In the genomic region with DNA sequence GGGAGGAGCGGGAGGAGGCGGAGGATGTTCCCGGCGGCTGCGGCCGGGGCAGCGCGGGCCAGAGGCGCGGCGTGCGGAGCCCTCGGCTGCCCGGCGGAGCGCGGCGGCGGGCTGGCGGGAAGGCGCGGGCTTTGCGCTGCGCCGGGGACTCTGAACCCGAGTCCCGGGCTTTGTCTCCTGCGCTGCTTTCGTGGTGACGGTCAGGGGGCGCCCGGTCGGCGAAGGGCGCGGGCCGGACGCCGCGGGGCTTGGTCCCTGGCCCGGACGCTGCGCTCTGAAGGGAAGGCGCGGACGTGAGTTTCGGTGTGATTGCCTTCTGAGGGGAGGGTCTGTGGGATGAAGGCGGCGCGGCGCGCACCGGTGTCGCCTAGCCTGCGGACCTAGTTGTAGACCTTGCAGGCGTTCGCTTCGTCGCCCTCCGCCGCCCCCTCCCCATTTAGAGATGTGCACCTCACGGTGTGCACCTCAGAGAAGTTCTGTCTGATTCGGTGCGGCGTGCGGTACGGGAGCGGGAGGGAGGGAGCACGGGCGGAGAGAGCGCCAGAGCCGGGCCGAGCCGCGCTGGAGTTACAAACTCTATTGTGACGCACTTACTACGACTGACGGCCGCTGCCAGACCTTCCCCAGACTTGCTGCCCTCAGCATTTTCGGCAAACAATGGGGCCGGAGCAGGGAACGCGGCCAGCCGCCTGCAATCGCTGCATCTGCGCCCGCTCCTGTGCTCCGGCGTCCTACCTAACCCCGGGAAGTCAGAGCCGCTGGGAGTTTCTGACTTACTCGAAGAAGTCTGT, we compare ENCODE assay signal across 3 cellular contexts.
TF ChIP-seq lines count a peak whose summit lies in the region.

No MANE protein-coding gene starts in this region.

TF ChIP-seq in A549, 52 proteins besides CTCF, POLR2A, EP300 and RAD21 (continued from another document):
- peak; percentile 55; the same call in 1 of the 2 replicates for TF ChIP-seq PHF8 (IDR thresholded peaks at IDR 0.05; ENCODE audit: borderline replicate concordance, low read depth)
- no peak for TF ChIP-seq HES2 (IDR thresholded peaks at IDR 0.05)
- peak; percentile 99 for TF ChIP-seq MAFK (IDR thresholded peaks at IDR 0.05; ENCODE audit: partially characterized antibody)
- 0 out of 2 replicates have a peak, but pooled peaks have one; percentile 39 for TF ChIP-seq RFX5 (IDR thresholded peaks at IDR 0.05)
- no peak for TF ChIP-seq ATOH8 (CRISPR knock-in tag; IDR thresholded peaks at IDR 0.05; ENCODE audit: low read depth)

TF ChIP-seq in WTC11, 78 proteins besides CTCF, POLR2A, EP300 and RAD21 (continued from another document and continues in another):
- TF ChIP-seq MAX (CRISPR knock-in tag; IDR thresholded peaks at IDR 0.05) (peak; percentile 60; the same call in 1 of the 2 replicates), JUN (CRISPR knock-in tag; IDR thresholded peaks at IDR 0.05) (no peak), ZBTB43 (CRISPR knock-in tag; IDR thresholded peaks at IDR 0.05) (peak; percentile 41; the same call in 1 of the 2 replicates), SMAD4 (CRISPR knock-in tag; IDR thresholded peaks at IDR 0.05) (no peak), ZNF423 (CRISPR knock-in tag; IDR thresholded peaks at IDR 0.05) (no peak), TCF7 (CRISPR knock-in tag; IDR thresholded peaks at IDR 0.05; ENCODE audit: low read depth) (peak; percentile 79; the same call in 1 of the 2 replicates), RELA (CRISPR knock-in tag; IDR thresholded peaks at IDR 0.05; ENCODE audit: borderline replicate concordance) (no peak), TP53 (CRISPR knock-in tag; IDR thresholded peaks at IDR 0.05) (no peak), GTF2I (CRISPR knock-in tag; conservative IDR thresholded peaks at IDR 0.05) (0 out of 2 replicates have a peak, but pooled peaks have one; percentile 6), FOXK1 (CRISPR knock-in tag; IDR thresholded peaks at IDR 0.05) (0 out of 2 replicates have a peak, but pooled peaks have one; percentile 40), NFE2L1 (CRISPR knock-in tag; IDR thresholded peaks at IDR 0.05) (peak; percentile 34; the same call in 1 of the 2 replicates), ZBTB21 (CRISPR knock-in tag; IDR thresholded peaks at IDR 0.05; ENCODE audit: borderline replicate concordance) (no peak), ZNF263 (CRISPR knock-in tag; IDR thresholded peaks at IDR 0.05; ENCODE audit: low read depth) (no peak), JAZF1 (CRISPR knock-in tag; IDR thresholded peaks at IDR 0.05) (no peak), KAT7 (CRISPR knock-in tag; IDR thresholded peaks at IDR 0.05; ENCODE audit: borderline replicate concordance) (peak; percentile 66; the same call in 1 of the 2 replicates), FOXP1 (CRISPR knock-in tag; IDR thresholded peaks at IDR 0.05; ENCODE audit: borderline replicate concordance) (peak; percentile 18; the same call in 1 of the 2 replicates)
- TF ChIP-seq, protein P1, sequence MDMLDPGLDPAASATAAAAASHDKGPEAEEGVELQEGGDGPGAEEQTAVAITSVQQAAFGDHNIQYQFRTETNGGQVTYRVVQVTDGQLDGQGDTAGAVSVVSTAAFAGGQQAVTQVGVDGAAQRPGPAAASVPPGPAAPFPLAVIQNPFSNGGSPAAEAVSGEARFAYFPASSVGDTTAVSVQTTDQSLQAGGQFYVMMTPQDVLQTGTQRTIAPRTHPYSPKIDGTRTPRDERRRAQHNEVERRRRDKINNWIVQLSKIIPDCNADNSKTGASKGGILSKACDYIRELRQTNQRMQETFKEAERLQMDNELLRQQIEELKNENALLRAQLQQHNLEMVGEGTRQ (CRISPR knock-in tag; IDR thresholded peaks at IDR 0.05), result 0 out of 2 replicates have a peak, but pooled peaks have one; percentile 13
- TF ChIP-seq, protein P2, sequence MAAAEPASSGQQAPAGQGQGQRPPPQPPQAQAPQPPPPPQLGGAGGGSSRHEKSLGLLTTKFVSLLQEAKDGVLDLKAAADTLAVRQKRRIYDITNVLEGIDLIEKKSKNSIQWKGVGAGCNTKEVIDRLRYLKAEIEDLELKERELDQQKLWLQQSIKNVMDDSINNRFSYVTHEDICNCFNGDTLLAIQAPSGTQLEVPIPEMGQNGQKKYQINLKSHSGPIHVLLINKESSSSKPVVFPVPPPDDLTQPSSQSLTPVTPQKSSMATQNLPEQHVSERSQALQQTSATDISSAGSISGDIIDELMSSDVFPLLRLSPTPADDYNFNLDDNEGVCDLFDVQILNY (CRISPR knock-in tag; IDR thresholded peaks at IDR 0.05), result peak; percentile 16; the same call in 1 of the 2 replicates
- TF ChIP-seq, protein P3, sequence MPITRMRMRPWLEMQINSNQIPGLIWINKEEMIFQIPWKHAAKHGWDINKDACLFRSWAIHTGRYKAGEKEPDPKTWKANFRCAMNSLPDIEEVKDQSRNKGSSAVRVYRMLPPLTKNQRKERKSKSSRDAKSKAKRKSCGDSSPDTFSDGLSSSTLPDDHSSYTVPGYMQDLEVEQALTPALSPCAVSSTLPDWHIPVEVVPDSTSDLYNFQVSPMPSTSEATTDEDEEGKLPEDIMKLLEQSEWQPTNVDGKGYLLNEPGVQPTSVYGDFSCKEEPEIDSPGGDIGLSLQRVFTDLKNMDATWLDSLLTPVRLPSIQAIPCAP (CRISPR knock-in tag; IDR thresholded peaks at IDR 0.05), result no peak
- TF ChIP-seq, protein P4, sequence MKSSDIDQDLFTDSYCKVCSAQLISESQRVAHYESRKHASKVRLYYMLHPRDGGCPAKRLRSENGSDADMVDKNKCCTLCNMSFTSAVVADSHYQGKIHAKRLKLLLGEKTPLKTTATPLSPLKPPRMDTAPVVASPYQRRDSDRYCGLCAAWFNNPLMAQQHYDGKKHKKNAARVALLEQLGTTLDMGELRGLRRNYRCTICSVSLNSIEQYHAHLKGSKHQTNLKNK (CRISPR knock-in tag; IDR thresholded peaks at IDR 0.05), result no peak
- TF ChIP-seq, protein P5, sequence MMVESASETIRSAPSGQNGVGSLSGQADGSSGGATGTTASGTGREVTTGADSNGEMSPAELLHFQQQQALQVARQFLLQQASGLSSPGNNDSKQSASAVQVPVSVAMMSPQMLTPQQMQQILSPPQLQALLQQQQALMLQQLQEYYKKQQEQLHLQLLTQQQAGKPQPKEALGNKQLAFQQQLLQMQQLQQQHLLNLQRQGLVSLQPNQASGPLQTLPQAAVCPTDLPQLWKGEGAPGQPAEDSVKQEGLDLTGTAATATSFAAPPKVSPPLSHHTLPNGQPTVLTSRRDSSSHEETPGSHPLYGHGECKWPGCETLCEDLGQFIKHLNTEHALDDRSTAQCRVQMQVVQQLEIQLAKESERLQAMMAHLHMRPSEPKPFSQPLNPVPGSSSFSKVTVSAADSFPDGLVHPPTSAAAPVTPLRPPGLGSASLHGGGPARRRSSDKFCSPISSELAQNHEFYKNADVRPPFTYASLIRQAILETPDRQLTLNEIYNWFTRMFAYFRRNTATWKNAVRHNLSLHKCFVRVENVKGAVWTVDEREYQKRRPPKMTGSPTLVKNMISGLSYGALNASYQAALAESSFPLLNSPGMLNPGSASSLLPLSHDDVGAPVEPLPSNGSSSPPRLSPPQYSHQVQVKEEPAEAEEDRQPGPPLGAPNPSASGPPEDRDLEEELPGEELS (CRISPR knock-in tag; IDR thresholded peaks at IDR 0.05), result peak; percentile 38; the same call in 1 of the 2 replicates

TF ChIP-seq in HepG2, 621 proteins besides CTCF, POLR2A, EP300 and RAD21 (continued from another document and continues in another):
- no peak; the same call in 1 of the 2 replicates for TF ChIP-seq THAP8 (CRISPR knock-in tag; IDR thresholded peaks at IDR 0.05; ENCODE audit: borderline replicate concordance)
- TF ChIP-seq SRF (IDR thresholded peaks at IDR 0.05; ENCODE audit: low read depth, low read length), result no peak
- TF ChIP-seq MTA1 (CRISPR knock-in tag; IDR thresholded peaks at IDR 0.05; ENCODE audit: borderline replicate concordance), result peak; percentile 63; the same call in 1 of the 2 replicates
- no peak for TF ChIP-seq MIXL1 (CRISPR knock-in tag; IDR thresholded peaks at IDR 0.05)
- TF ChIP-seq SMAD9 (CRISPR knock-in tag; IDR thresholded peaks at IDR 0.05), result peak; percentile 89; the same call in 1 of the 2 replicates
- peak; percentile 88; the same call in 1 of the 2 replicates for TF ChIP-seq NRL (CRISPR knock-in tag; IDR thresholded peaks at IDR 0.05; ENCODE audit: borderline replicate concordance)
- TF ChIP-seq HNF4G (IDR thresholded peaks at IDR 0.05; ENCODE audit: borderline replicate concordance, low read depth, low read length), result no peak
- 0 out of 2 replicates have a peak, but pooled peaks have one; percentile 19 for TF ChIP-seq HNF4G (CRISPR knock-in tag; IDR thresholded peaks at IDR 0.05; ENCODE audit: borderline replicate concordance, low read depth)
- no peak for TF ChIP-seq CBX1 (IDR thresholded peaks at IDR 0.05; ENCODE audit: low read depth)
- no peak for TF ChIP-seq HHEX (CRISPR knock-in tag; IDR thresholded peaks at IDR 0.05)
- no peak for TF ChIP-seq AHDC1 (CRISPR knock-in tag; IDR thresholded peaks at IDR 0.05; ENCODE audit: borderline replicate concordance)
- TF ChIP-seq TBP (CRISPR knock-in tag; IDR thresholded peaks at IDR 0.05), result no peak
- TF ChIP-seq DRAP1 (CRISPR knock-in tag; IDR thresholded peaks at IDR 0.05), result no peak
- no peak; the same call in 1 of the 2 replicates for TF ChIP-seq STAG1 (CRISPR knock-in tag; IDR thresholded peaks at IDR 0.05)
- peak; percentile 44 for TF ChIP-seq KDM2A (CRISPR knock-in tag; IDR thresholded peaks at IDR 0.05; ENCODE audit: borderline replicate concordance, low read depth)
- TF ChIP-seq SAFB2 (CRISPR knock-in tag; IDR thresholded peaks at IDR 0.05; ENCODE audit: borderline replicate concordance, low read depth), result peak; percentile 35; the same call in 1 of the 2 replicates
- no peak for TF ChIP-seq RARG (CRISPR knock-in tag; IDR thresholded peaks at IDR 0.05; ENCODE audit: low read depth)
- TF ChIP-seq, protein P6, sequence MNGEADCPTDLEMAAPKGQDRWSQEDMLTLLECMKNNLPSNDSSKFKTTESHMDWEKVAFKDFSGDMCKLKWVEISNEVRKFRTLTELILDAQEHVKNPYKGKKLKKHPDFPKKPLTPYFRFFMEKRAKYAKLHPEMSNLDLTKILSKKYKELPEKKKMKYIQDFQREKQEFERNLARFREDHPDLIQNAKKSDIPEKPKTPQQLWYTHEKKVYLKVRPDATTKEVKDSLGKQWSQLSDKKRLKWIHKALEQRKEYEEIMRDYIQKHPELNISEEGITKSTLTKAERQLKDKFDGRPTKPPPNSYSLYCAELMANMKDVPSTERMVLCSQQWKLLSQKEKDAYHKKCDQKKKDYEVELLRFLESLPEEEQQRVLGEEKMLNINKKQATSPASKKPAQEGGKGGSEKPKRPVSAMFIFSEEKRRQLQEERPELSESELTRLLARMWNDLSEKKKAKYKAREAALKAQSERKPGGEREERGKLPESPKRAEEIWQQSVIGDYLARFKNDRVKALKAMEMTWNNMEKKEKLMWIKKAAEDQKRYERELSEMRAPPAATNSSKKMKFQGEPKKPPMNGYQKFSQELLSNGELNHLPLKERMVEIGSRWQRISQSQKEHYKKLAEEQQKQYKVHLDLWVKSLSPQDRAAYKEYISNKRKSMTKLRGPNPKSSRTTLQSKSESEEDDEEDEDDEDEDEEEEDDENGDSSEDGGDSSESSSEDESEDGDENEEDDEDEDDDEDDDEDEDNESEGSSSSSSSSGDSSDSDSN (CRISPR knock-in tag; IDR thresholded peaks at IDR 0.05), result peak; percentile 76
- peak; percentile 71 for TF ChIP-seq ZMAT3 (CRISPR knock-in tag; conservative IDR thresholded peaks at IDR 0.05)
- TF ChIP-seq ETS1 (CRISPR knock-in tag; IDR thresholded peaks at IDR 0.05), result peak; percentile 75; the same call in 1 of the 2 replicates
